Comparison of ENCODE assay signal across 1 cellular context in genomic region chr9:125262217-125262991, GRCh38.
A peak's percentile ranks its signal among the peaks of the same experiment; 100 is the strongest.
TF ChIP-seq lines count a peak whose summit lies in the region.

No MANE protein-coding gene starts in this region.

TF ChIP-seq in HepG2, 621 proteins besides CTCF, POLR2A, EP300 and RAD21 (continued from another document):
- no peak; the same call in 1 of the 2 replicates for TF ChIP-seq NRL (CRISPR knock-in tag; IDR thresholded peaks at IDR 0.05; ENCODE audit: borderline replicate concordance)
- TF ChIP-seq HMG20B (CRISPR knock-in tag; conservative IDR thresholded peaks at IDR 0.05) = no peak
- TF ChIP-seq ZNF724P (CRISPR knock-in tag; IDR thresholded peaks at IDR 0.05; ENCODE audit: borderline replicate concordance) = peak; percentile 48; the same call in 1 of the 2 replicates
- TF ChIP-seq AGO2 (optimal IDR thresholded peaks at IDR 0.05; ENCODE audit: low read depth, low read length) = no peak
- no peak for TF ChIP-seq DDIT3 (CRISPR knock-in tag; IDR thresholded peaks at IDR 0.05)
- TF ChIP-seq ZNF468 (CRISPR knock-in tag; IDR thresholded peaks at IDR 0.05) = no peak
- no peak for TF ChIP-seq CBX2 (IDR thresholded peaks at IDR 0.05; ENCODE audit: low read depth, low read length)
- TF ChIP-seq CBX2 (CRISPR knock-in tag; IDR thresholded peaks at IDR 0.05; ENCODE audit: low read depth) = peak; percentile 13; the same call in 1 of the 2 replicates
- no peak for TF ChIP-seq ZNF343 (CRISPR knock-in tag; IDR thresholded peaks at IDR 0.05)
- TF ChIP-seq SIX1 (CRISPR knock-in tag; IDR thresholded peaks at IDR 0.05; ENCODE audit: borderline replicate concordance) = 0 out of 2 replicates have a peak, but pooled peaks have one; percentile 5
- no peak for TF ChIP-seq ZNF510 (CRISPR knock-in tag; IDR thresholded peaks at IDR 0.05; ENCODE audit: low read depth)
- TF ChIP-seq, protein P1, sequence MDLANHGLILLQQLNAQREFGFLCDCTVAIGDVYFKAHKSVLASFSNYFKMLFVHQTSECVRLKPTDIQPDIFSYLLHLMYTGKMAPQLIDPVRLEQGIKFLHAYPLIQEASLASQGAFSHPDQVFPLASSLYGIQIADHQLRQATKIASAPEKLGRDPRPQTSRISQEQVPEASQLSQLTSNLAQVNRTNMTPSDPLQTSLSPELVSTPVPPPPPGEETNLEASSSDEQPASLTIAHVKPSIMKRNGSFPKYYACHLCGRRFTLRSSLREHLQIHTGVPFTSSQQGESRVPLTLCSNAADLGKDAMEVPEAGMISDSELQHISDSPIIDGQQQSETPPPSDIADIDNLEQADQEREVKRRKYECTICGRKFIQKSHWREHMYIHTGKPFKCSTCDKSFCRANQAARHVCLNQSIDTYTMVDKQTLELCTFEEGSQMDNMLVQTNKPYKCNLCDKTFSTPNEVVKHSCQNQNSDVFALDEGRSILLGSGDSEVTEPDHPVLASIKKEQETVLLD (CRISPR knock-in tag; IDR thresholded peaks at IDR 0.05; ENCODE audit: low read depth) = 0 out of 2 replicates have a peak, but pooled peaks have one; percentile 3
- TF ChIP-seq ZBTB21 (CRISPR knock-in tag; IDR thresholded peaks at IDR 0.05) = no peak
- TF ChIP-seq, protein P2, sequence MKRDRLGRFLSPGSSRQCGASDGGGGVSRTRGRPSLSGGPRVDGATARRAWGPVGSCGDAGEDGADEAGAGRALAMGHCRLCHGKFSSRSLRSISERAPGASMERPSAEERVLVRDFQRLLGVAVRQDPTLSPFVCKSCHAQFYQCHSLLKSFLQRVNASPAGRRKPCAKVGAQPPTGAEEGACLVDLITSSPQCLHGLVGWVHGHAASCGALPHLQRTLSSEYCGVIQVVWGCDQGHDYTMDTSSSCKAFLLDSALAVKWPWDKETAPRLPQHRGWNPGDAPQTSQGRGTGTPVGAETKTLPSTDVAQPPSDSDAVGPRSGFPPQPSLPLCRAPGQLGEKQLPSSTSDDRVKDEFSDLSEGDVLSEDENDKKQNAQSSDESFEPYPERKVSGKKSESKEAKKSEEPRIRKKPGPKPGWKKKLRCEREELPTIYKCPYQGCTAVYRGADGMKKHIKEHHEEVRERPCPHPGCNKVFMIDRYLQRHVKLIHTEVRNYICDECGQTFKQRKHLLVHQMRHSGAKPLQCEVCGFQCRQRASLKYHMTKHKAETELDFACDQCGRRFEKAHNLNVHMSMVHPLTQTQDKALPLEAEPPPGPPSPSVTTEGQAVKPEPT (CRISPR knock-in tag; IDR thresholded peaks at IDR 0.05; ENCODE audit: low read depth) = no peak
- TF ChIP-seq LCORL (IDR thresholded peaks at IDR 0.05) = no peak
- no peak for TF ChIP-seq LCORL (CRISPR knock-in tag; IDR thresholded peaks at IDR 0.05)
- no peak for TF ChIP-seq MYC (CRISPR knock-in tag; IDR thresholded peaks at IDR 0.05; ENCODE audit: borderline replicate concordance)
